13 cellular contexts compared by ENCODE assay signal in the genomic region with DNA sequence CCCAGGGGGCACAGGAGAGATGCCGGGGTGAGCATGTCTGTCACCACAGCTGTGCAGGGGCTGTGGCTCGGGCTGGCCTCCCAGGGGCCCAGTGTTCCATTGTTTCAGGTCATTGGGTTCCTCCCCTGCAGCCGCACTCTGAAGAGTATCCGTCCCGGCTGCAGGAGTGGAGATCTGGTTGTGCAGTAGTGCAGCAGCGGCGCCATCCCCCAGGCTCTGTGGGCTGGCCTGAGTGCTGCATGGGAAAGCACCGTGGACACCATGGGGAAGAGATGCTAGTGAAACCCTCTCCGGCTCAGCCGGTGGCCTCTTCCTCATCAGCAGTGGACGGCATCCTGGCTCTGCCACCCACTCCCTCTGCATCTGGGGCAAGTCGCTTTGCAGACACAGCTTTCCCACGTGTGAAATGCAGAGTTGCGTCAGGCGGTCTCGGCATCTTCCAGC. TPM values are rescaled to one million over a fixed set of nuclear protein-coding genes. Genes with fewer than 3 reads are reported as not detected.
DNase-seq lines count a peak whose midpoint lies in the region; ATAC-seq and TF ChIP-seq lines count a peak whose summit lies in the region.
"Had no signal": no experiment of that assay in that cellular context is flagged by ENCODE, and none has a peak within 500 bp of the region (broad histone marks: within the 10 kb centered on the region; RNA-seq: fewer than 3 reads in every experiment).

No MANE protein-coding gene starts in this region.

- no peak overlapping the region for H4K91ac ChIP-seq in neuronal stem cell (ENCODE audit: low read depth, low read length, poor library complexity)

- H3K79me1 ChIP-seq in neuronal stem cell (ENCODE audit: low read depth, low read length) = peaks cover 9% of the 10 kb centered on the region

- H4K8ac ChIP-seq in neuronal stem cell (ENCODE audit: low read depth, low read length) = no peak overlapping the region

- no peak overlapping the region for H2BK5ac ChIP-seq in neuronal stem cell (ENCODE audit: low read length)

- no peak overlapping the region for H2AFZ ChIP-seq in neuronal stem cell (ENCODE audit: low read length)

- H2AK5ac ChIP-seq in neuronal stem cell (ENCODE audit: low read depth, low read length) = peak overlapping the region; percentile 86

- H2BK12ac ChIP-seq in neuronal stem cell (ENCODE audit: low read length) = peak overlapping the region; percentile 69

- no peak for TF ChIP-seq POLR2A in heart left ventricle (IDR thresholded peaks at IDR 0.05)

- H3K27me3 ChIP-seq in heart left ventricle = no peaks in the 10 kb centered on the region
- H3K27me3 ChIP-seq in neuronal stem cell (ENCODE audit: control insufficient read depth in 3 of 3, insufficient read depth in 3 of 3, low read depth in 1 of 3, low read length in 3 of 3) = no peaks in the 10 kb centered on the region
- H3K27me3 ChIP-seq in upper lobe of right lung = no peaks in the 10 kb centered on the region
- H3K27me3 ChIP-seq: pancreas had no signal

- no peak overlapping the region for H2BK120ac ChIP-seq in neuronal stem cell (ENCODE audit: low read depth, low read length)

- TF ChIP-seq CTCF in heart left ventricle (IDR thresholded peaks at IDR 0.05) = no peak
- no peak for TF ChIP-seq CTCF in upper lobe of right lung (IDR thresholded peaks at IDR 0.05)
- TF ChIP-seq CTCF in GM10266 (IDR thresholded peaks at IDR 0.05; ENCODE audit: control insufficient read depth, insufficient read depth, low read depth, missing control alignments) = no peak

- peak overlapping the region in 1 of 12 donors; percentile 18 for H3K4me3 ChIP-seq in heart left ventricle
- no peak overlapping the region for H3K4me3 ChIP-seq in neuronal stem cell (ENCODE audit: low read length in 2 of 2)
- H3K4me3 ChIP-seq in upper lobe of right lung = no peak overlapping the region
- H3K4me3 ChIP-seq: A549, pancreas had no signal

- DNase-seq in Right ventricle myocardium superior = peak; percentile 75
- no peak for DNase-seq in cardiac septum (ENCODE audit: low spot score)
- peak in 4 of 5 donors; percentile 44 to 76 (median 63) for DNase-seq in heart left ventricle
- no peak for DNase-seq in neuronal stem cell (ENCODE audit: low spot score)
- DNase-seq in upper lobe of right lung = peak; percentile 79
- DNase-seq in COR-L47 (lab: John Stamatoyannopoulos, UW) = no peak
- DNase-seq in GM10266 (ENCODE audit: extremely low spot score) = no peak
- DNase-seq in NCI-H446 (lab: John Stamatoyannopoulos, UW) = no peak
- DNase-seq: activated gamma-delta T cell, NCI-H1048, SK-N-SH had no signal

- H3K9me3 ChIP-seq in heart left ventricle (no peaks in the 10 kb centered on the region), neuronal stem cell (replicated peaks in 1 of 2; ENCODE audit: control insufficient read depth in 2 of 2, insufficient read depth in 1 of 2, low read depth in 1 of 2, low read length in 2 of 2) (peaks cover 0 to 8% of the 10 kb centered on the region in 2 donors), upper lobe of right lung (no peaks in the 10 kb centered on the region)
- H3K9me3 ChIP-seq: A549, pancreas, SK-N-SH had no signal

- H3K27ac ChIP-seq in heart left ventricle = peak overlapping the region in 3 of 12 donors; percentile 27 to 93 (median 28)
- no peak overlapping the region for H3K27ac ChIP-seq in neuronal stem cell (replicated peaks; ENCODE audit: low read length)
- H3K27ac ChIP-seq in upper lobe of right lung = no peak overlapping the region
- H3K27ac ChIP-seq: A549, pancreas had no signal

- peak overlapping the region; percentile 61 for H3K23ac ChIP-seq in neuronal stem cell (ENCODE audit: low read depth, low read length, poor library complexity)

- no peak overlapping the region for H3K14ac ChIP-seq in neuronal stem cell (ENCODE audit: low read length)

- ATAC-seq in Right ventricle myocardium superior (ENCODE audit: poor library complexity) (peak; percentile 47), heart left ventricle (peak in 3 of 4 donors; percentile 18 to 68 (median 51)), upper lobe of right lung (peak; percentile 66)
- ATAC-seq: A549 had no signal

- 55 to 84% (median 72%) methylated on average over 6 to 16 of the region's 16 CpGs for WGBS in heart left ventricle, 4 donors
- WGBS in neuronal stem cell (ENCODE audit: extremely low coverage in 2 of 2, insufficient read length in 2 of 2, insufficient replicate concordance in 1 of 2), 2 donors = no CpG with 5 or more reads among the region's 16 CpGs

- peaks cover 0 to 74% (median 29%) of the 10 kb centered on the region in 12 donors for H3K4me1 ChIP-seq in heart left ventricle
- peaks cover 21 to 32% of the 10 kb centered on the region in 2 donors for H3K4me1 ChIP-seq in neuronal stem cell (ENCODE audit: control insufficient read depth in 2 of 2, insufficient read depth in 1 of 2, low read depth in 1 of 2, low read length in 2 of 2)
- peaks cover 50% of the 10 kb centered on the region for H3K4me1 ChIP-seq in upper lobe of right lung

- H3K36me3 ChIP-seq in heart left ventricle (no peaks in the 10 kb centered on the region), neuronal stem cell (replicated peaks in 1 of 2; ENCODE audit: control insufficient read depth in 2 of 2, insufficient read depth in 2 of 2, low read length in 2 of 2) (peaks cover 0 to 5% of the 10 kb centered on the region in 2 donors), upper lobe of right lung (no peaks in the 10 kb centered on the region)
- H3K36me3 ChIP-seq: pancreas had no signal

- intact Hi-C loops in Right ventricle myocardium superior (cut with DNase I) (no loop called here), cardiac septum (cut with DNase I) (no loop called here), heart left ventricle (cut with DNase I) (no loop called here), upper lobe of right lung (cut with DNase I) (no loop called here)

- no peak overlapping the region for H3K4me2 ChIP-seq in neuronal stem cell (ENCODE audit: insufficient read depth, low read length, poor library complexity, severe bottlenecking)
- H3K4me2 ChIP-seq: A549, SK-N-SH had no signal

- H3K4ac ChIP-seq in neuronal stem cell (ENCODE audit: low read length) = no peak overlapping the region

- H3K18ac ChIP-seq in neuronal stem cell (ENCODE audit: low read length) = peak overlapping the region; percentile 90

- peak overlapping the region; percentile 50 for H3K9ac ChIP-seq in neuronal stem cell (ENCODE audit: low read depth, low read length, poor library complexity)
- H3K9ac ChIP-seq: SK-N-SH had no signal

- peak overlapping the region; percentile 24 for H2BK15ac ChIP-seq in neuronal stem cell (ENCODE audit: low read length)

RNA-seq across cellular contexts. Expression of a gene that starts 29.2 kb away (rescaled TPM):
- total RNA-seq in Right ventricle myocardium superior = 33.1 TPM
- 30.8 TPM for total RNA-seq in cardiac septum
- 10 to 100 TPM; 31.3 to 51.0 (median 34.5) TPM for total RNA-seq in heart left ventricle
- polyA plus RNA-seq in heart left ventricle = 10 to 100 TPM in 1 of 2 donors, 1 to 10 TPM in 1; 9.8 to 32.0 TPM
- 33.1 TPM for polyA plus RNA-seq in neuronal stem cell (2013, experiment 1 of 2)
- polyA plus RNA-seq in neuronal stem cell (2013, experiment 2 of 2) = 33.3 TPM
- total RNA-seq in upper lobe of right lung = 51.8 TPM

Comparison
In these comparisons a context has a peak if more than half of its experiments do, and no peak if none do; other contexts are left out.
1. DNase-seq: peak in Right ventricle myocardium superior (single experiment), heart left ventricle (4 of 5) and upper lobe of right lung (single experiment); none in cardiac septum (single experiment), neuronal stem cell (single experiment), COR-L47 (single experiment), GM10266 (single experiment) and NCI-H446 (0 of 2).
2. Peak in every context shown above with its lines, with median percentiles within 50 percentile points of each other: ATAC-seq.